In genomic region chr6:143843689-143844405, GRCh38 we compare ENCODE assay signal across 1 cellular context.
A peak's percentile ranks its signal among the peaks of the same experiment; 100 is the strongest.
TF ChIP-seq lines count a peak whose summit lies in the region.

No MANE protein-coding gene starts in this region.

TF ChIP-seq in HepG2, 621 proteins besides CTCF, POLR2A, EP300 and RAD21 (continued from another document and continues in another):
- TF ChIP-seq CBX1 (IDR thresholded peaks at IDR 0.05; ENCODE audit: low read depth) (no peak), ZFP82 (CRISPR knock-in tag; IDR thresholded peaks at IDR 0.05; ENCODE audit: borderline replicate concordance) (no peak), BHLHE40 (IDR thresholded peaks at IDR 0.05; ENCODE audit: low read length) (no peak), ZNF124 (CRISPR knock-in tag; IDR thresholded peaks at IDR 0.05) (no peak), ARID3A (IDR thresholded peaks at IDR 0.05; ENCODE audit: low read depth, low read length) (no peak; the same call in 1 of the 2 replicates), ZFP91 (CRISPR knock-in tag; IDR thresholded peaks at IDR 0.05; ENCODE audit: borderline replicate concordance) (no peak), CCAR2 (optimal IDR thresholded peaks at IDR 0.05; ENCODE audit: low read depth, low read length) (no peak), BRD4 (CRISPR knock-in tag; IDR thresholded peaks at IDR 0.05) (no peak), BRF2 (CRISPR knock-in tag; IDR thresholded peaks at IDR 0.05) (no peak), ZNF256 (CRISPR knock-in tag; conservative IDR thresholded peaks at IDR 0.05) (no peak), TGIF2 (CRISPR knock-in tag; IDR thresholded peaks at IDR 0.05) (no peak), MBD4 (IDR thresholded peaks at IDR 0.05; ENCODE audit: borderline replicate concordance, low read length) (no peak), HHEX (CRISPR knock-in tag; IDR thresholded peaks at IDR 0.05) (no peak), HBP1 (CRISPR knock-in tag; IDR thresholded peaks at IDR 0.05; ENCODE audit: low read depth) (no peak), ARNT2 (CRISPR knock-in tag; IDR thresholded peaks at IDR 0.05; ENCODE audit: low read depth) (no peak), ZNF615 (CRISPR knock-in tag; IDR thresholded peaks at IDR 0.05; ENCODE audit: borderline replicate concordance) (no peak), CHD4 (IDR thresholded peaks at IDR 0.05; ENCODE audit: borderline replicate concordance, low read length) (no peak), ZNF629 (CRISPR knock-in tag; conservative IDR thresholded peaks at IDR 0.05) (no peak), SIN3A (IDR thresholded peaks at IDR 0.05; ENCODE audit: borderline replicate concordance, low read depth, low read length) (no peak), ZBED4 (CRISPR knock-in tag; IDR thresholded peaks at IDR 0.05; ENCODE audit: borderline replicate concordance) (no peak), CBX2 (IDR thresholded peaks at IDR 0.05; ENCODE audit: low read depth, low read length) (no peak), CBX2 (CRISPR knock-in tag; IDR thresholded peaks at IDR 0.05; ENCODE audit: low read depth) (no peak), ZNF773 (CRISPR knock-in tag; IDR thresholded peaks at IDR 0.05; ENCODE audit: borderline replicate concordance) (0 out of 2 replicates have a peak, but pooled peaks have one; percentile 6), ZNF224 (CRISPR knock-in tag; IDR thresholded peaks at IDR 0.05) (no peak), KDM4B (CRISPR knock-in tag; IDR thresholded peaks at IDR 0.05) (0 out of 2 replicates have a peak, but pooled peaks have one; percentile 27), ZNF747 (CRISPR knock-in tag; IDR thresholded peaks at IDR 0.05; ENCODE audit: borderline replicate concordance) (no peak), ZBTB43 (CRISPR knock-in tag; conservative IDR thresholded peaks at IDR 0.05) (no peak), RFX5 (IDR thresholded peaks at IDR 0.05; ENCODE audit: low read depth, low read length) (no peak), KDM1A (CRISPR knock-in tag; IDR thresholded peaks at IDR 0.05) (no peak), WIZ (CRISPR knock-in tag; IDR thresholded peaks at IDR 0.05) (no peak), RCOR2 (CRISPR knock-in tag; IDR thresholded peaks at IDR 0.05) (no peak), ZNF589 (CRISPR knock-in tag; conservative IDR thresholded peaks at IDR 0.05) (no peak; the same call in 1 of the 2 replicates), CAMTA2 (CRISPR knock-in tag; IDR thresholded peaks at IDR 0.05; ENCODE audit: borderline replicate concordance) (no peak), GLI4 (CRISPR knock-in tag; IDR thresholded peaks at IDR 0.05; ENCODE audit: borderline replicate concordance) (no peak), ZNF121 (CRISPR knock-in tag; IDR thresholded peaks at IDR 0.05) (0 out of 2 replicates have a peak, but pooled peaks have one; percentile 6), TCF7L2 (IDR thresholded peaks at IDR 0.05; ENCODE audit: low read depth, low read length) (no peak), NFE2L1 (CRISPR knock-in tag; IDR thresholded peaks at IDR 0.05; ENCODE audit: borderline replicate concordance) (no peak; the same call in 1 of the 2 replicates), ZNF691 (CRISPR knock-in tag; IDR thresholded peaks at IDR 0.05; ENCODE audit: borderline replicate concordance, low read depth) (no peak), ZNF251 (CRISPR knock-in tag; IDR thresholded peaks at IDR 0.05) (no peak), ZNF703 (CRISPR knock-in tag; IDR thresholded peaks at IDR 0.05; ENCODE audit: borderline replicate concordance) (peak; percentile 88; the same call in 1 of the 2 replicates), NONO (IDR thresholded peaks at IDR 0.05) (no peak), NONO (CRISPR knock-in tag; conservative IDR thresholded peaks at IDR 0.05) (no peak)
- TF ChIP-seq, protein P1, sequence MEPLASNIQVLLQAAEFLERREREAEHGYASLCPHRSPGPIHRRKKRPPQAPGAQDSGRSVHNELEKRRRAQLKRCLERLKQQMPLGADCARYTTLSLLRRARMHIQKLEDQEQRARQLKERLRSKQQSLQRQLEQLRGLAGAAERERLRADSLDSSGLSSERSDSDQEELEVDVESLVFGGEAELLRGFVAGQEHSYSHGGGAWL (CRISPR knock-in tag; IDR thresholded peaks at IDR 0.05) = no peak
- TF ChIP-seq, protein P2, sequence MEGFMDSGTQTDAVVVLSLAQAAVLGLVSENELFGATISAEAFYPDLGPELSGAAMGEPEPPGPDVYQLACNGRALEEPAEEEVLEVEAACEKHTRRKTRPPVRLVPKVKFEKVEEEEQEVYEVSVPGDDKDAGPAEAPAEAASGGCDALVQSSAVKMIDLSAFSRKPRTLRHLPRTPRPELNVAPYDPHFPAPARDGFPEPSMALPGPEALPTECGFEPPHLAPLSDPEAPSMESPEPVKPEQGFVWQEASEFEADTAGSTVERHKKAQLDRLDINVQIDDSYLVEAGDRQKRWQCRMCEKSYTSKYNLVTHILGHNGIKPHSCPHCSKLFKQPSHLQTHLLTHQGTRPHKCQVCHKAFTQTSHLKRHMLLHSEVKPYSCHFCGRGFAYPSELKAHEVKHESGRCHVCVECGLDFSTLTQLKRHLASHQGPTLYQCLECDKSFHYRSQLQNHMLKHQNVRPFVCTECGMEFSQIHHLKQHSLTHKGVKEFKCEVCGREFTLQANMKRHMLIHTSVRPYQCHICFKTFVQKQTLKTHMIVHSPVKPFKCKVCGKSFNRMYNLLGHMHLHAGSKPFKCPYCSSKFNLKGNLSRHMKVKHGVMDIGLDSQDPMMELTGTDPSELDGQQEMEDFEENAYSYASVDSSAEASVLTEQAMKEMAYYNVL (CRISPR knock-in tag; IDR thresholded peaks at IDR 0.05; ENCODE audit: borderline replicate concordance) = no peak
- TF ChIP-seq, protein P3, sequence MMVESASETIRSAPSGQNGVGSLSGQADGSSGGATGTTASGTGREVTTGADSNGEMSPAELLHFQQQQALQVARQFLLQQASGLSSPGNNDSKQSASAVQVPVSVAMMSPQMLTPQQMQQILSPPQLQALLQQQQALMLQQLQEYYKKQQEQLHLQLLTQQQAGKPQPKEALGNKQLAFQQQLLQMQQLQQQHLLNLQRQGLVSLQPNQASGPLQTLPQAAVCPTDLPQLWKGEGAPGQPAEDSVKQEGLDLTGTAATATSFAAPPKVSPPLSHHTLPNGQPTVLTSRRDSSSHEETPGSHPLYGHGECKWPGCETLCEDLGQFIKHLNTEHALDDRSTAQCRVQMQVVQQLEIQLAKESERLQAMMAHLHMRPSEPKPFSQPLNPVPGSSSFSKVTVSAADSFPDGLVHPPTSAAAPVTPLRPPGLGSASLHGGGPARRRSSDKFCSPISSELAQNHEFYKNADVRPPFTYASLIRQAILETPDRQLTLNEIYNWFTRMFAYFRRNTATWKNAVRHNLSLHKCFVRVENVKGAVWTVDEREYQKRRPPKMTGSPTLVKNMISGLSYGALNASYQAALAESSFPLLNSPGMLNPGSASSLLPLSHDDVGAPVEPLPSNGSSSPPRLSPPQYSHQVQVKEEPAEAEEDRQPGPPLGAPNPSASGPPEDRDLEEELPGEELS (CRISPR knock-in tag; IDR thresholded peaks at IDR 0.05) = no peak
- TF ChIP-seq, protein P4, sequence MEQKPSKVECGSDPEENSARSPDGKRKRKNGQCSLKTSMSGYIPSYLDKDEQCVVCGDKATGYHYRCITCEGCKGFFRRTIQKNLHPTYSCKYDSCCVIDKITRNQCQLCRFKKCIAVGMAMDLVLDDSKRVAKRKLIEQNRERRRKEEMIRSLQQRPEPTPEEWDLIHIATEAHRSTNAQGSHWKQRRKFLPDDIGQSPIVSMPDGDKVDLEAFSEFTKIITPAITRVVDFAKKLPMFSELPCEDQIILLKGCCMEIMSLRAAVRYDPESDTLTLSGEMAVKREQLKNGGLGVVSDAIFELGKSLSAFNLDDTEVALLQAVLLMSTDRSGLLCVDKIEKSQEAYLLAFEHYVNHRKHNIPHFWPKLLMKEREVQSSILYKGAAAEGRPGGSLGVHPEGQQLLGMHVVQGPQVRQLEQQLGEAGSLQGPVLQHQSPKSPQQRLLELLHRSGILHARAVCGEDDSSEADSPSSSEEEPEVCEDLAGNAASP (CRISPR knock-in tag; IDR thresholded peaks at IDR 0.05; ENCODE audit: borderline replicate concordance) = no peak
- TF ChIP-seq, protein P5, sequence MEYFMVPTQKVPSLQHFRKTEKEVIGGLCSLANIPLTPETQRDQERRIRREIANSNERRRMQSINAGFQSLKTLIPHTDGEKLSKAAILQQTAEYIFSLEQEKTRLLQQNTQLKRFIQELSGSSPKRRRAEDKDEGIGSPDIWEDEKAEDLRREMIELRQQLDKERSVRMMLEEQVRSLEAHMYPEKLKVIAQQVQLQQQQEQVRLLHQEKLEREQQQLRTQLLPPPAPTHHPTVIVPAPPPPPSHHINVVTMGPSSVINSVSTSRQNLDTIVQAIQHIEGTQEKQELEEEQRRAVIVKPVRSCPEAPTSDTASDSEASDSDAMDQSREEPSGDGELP (IDR thresholded peaks at IDR 0.05; ENCODE audit: borderline replicate concordance, low read depth) = no peak
